Comparison of ENCODE assay signal across 1 cellular context in the genomic region with DNA sequence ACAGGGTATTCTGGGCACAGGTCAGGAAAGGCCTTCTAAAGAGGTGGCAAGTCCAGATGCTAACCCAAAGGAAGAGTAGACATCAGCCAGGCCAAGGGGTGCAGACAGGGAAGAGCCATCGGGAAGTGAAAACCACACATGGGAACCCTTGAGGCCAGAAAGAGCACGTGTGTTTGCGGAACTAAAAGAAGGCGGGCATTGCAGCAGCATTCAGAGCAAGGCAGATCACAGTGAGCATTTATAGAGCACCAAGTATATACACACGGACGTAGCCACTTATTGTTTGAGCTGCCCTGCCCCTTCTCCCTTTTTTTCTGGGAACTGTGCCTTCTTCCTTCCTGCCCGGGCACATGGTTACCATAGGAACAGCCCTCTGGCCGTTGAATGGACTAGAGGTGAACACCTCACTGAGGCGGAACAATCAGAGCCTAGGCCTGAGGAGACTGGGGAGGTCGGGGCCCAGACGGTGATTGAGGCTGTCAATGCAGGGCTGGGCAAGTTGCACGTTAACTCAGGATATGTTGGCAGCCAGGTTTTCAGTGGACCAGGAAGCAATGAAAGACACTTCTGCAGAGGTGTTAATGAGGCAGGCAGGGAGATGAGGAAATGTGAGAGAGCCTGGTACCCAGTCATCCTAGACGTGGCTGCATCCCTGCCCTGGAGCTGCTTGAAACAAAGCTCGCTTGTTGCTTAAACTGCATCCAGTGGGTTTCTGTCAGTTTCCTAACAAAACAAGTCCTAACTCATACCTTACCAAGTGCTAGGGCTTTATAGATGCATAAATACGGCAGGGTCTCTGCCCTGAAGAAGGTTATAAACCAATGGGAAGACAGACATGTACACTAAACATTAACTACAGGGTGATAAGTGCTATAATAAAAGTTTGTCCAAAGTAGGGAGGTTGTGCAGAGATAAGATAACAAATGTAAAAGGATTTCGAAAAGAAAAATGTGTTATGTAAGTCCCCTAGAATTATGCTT.
TF ChIP-seq lines count a peak whose summit lies in the region.

No MANE protein-coding gene starts in this region.

TF ChIP-seq in HepG2, 621 proteins besides CTCF, POLR2A, EP300 and RAD21 (continues in another document):
- TF ChIP-seq ZNF484 (CRISPR knock-in tag; IDR thresholded peaks at IDR 0.05; ENCODE audit: borderline replicate concordance, low read depth) (no peak), TBX3 (IDR thresholded peaks at IDR 0.05; ENCODE audit: borderline replicate concordance) (0 out of 2 replicates have a peak, but pooled peaks have one; percentile 31), CHCHD3 (CRISPR knock-in tag; IDR thresholded peaks at IDR 0.05) (no peak), RFX3 (CRISPR knock-in tag; IDR thresholded peaks at IDR 0.05) (peak; percentile 86), RFX1 (IDR thresholded peaks at IDR 0.05) (peak; percentile 72), ETV5 (CRISPR knock-in tag; IDR thresholded peaks at IDR 0.05; ENCODE audit: borderline replicate concordance) (peak; percentile 50; the same call in 1 of the 2 replicates), ZNF780A (CRISPR knock-in tag; IDR thresholded peaks at IDR 0.05) (no peak), NFYB (CRISPR knock-in tag; IDR thresholded peaks at IDR 0.05) (peak; percentile 90), ZNF660 (CRISPR knock-in tag; IDR thresholded peaks at IDR 0.05; ENCODE audit: borderline replicate concordance, low read depth) (no peak), HNRNPH1 (optimal IDR thresholded peaks at IDR 0.05; ENCODE audit: low read depth, low read length) (no peak), SATB2 (CRISPR knock-in tag; IDR thresholded peaks at IDR 0.05) (no peak), ZNF24 (IDR thresholded peaks at IDR 0.05) (no peak), NR2C2 (CRISPR knock-in tag; IDR thresholded peaks at IDR 0.05; ENCODE audit: borderline replicate concordance) (no peak), GZF1 (CRISPR knock-in tag; IDR thresholded peaks at IDR 0.05) (peak; percentile 97), RFX5 (IDR thresholded peaks at IDR 0.05; ENCODE audit: low read depth, low read length) (no peak), ZNF20 (CRISPR knock-in tag; IDR thresholded peaks at IDR 0.05) (no peak), ELF1 (CRISPR knock-in tag; IDR thresholded peaks at IDR 0.05) (0 out of 2 replicates have a peak, but pooled peaks have one; percentile 42), ELF4 (CRISPR knock-in tag; IDR thresholded peaks at IDR 0.05; ENCODE audit: borderline replicate concordance) (no peak), SNAI1 (CRISPR knock-in tag; IDR thresholded peaks at IDR 0.05; ENCODE audit: borderline replicate concordance) (no peak), MXI1 (IDR thresholded peaks at IDR 0.05; ENCODE audit: borderline replicate concordance, low read depth, low read length) (peak; percentile 19; the same call in 1 of the 3 replicates), HDAC2 (CRISPR knock-in tag; IDR thresholded peaks at IDR 0.05) (0 out of 2 replicates have a peak, but pooled peaks have one; percentile 8), CEBPG (CRISPR knock-in tag; IDR thresholded peaks at IDR 0.05) (peak; percentile 15; the same call in 1 of the 2 replicates), NFYC (CRISPR knock-in tag; IDR thresholded peaks at IDR 0.05) (peak; percentile 85), SP2 (CRISPR knock-in tag; IDR thresholded peaks at IDR 0.05) (peak; percentile 68), YEATS2 (CRISPR knock-in tag; IDR thresholded peaks at IDR 0.05; ENCODE audit: borderline replicate concordance) (peak; percentile 34; the same call in 1 of the 2 replicates), MAZ (IDR thresholded peaks at IDR 0.05; ENCODE audit: borderline replicate concordance, low read depth, low read length) (no peak), MAZ (CRISPR knock-in tag; IDR thresholded peaks at IDR 0.05; ENCODE audit: low read depth) (0 out of 2 replicates have a peak, but pooled peaks have one; percentile 26), ZNF772 (CRISPR knock-in tag; IDR thresholded peaks at IDR 0.05) (no peak), ZNF12 (CRISPR knock-in tag; IDR thresholded peaks at IDR 0.05) (no peak), ARHGAP35 (CRISPR knock-in tag; IDR thresholded peaks at IDR 0.05; ENCODE audit: borderline replicate concordance) (no peak), PITX1 (CRISPR knock-in tag; IDR thresholded peaks at IDR 0.05) (no peak), HMGA1 (CRISPR knock-in tag; conservative IDR thresholded peaks at IDR 0.05) (no peak), ZNF234 (CRISPR knock-in tag; conservative IDR thresholded peaks at IDR 0.05) (no peak), ZFX (CRISPR knock-in tag; IDR thresholded peaks at IDR 0.05; ENCODE audit: low read depth) (0 out of 2 replicates have a peak, but pooled peaks have one; percentile 22), SP1 (IDR thresholded peaks at IDR 0.05) (no peak), SP1 (CRISPR knock-in tag; IDR thresholded peaks at IDR 0.05) (no peak), MED1 (CRISPR knock-in tag; IDR thresholded peaks at IDR 0.05) (no peak), ZNF777 (CRISPR knock-in tag; IDR thresholded peaks at IDR 0.05) (no peak), ZNF33B (CRISPR knock-in tag; IDR thresholded peaks at IDR 0.05) (no peak)
- TF ChIP-seq, protein P1, sequence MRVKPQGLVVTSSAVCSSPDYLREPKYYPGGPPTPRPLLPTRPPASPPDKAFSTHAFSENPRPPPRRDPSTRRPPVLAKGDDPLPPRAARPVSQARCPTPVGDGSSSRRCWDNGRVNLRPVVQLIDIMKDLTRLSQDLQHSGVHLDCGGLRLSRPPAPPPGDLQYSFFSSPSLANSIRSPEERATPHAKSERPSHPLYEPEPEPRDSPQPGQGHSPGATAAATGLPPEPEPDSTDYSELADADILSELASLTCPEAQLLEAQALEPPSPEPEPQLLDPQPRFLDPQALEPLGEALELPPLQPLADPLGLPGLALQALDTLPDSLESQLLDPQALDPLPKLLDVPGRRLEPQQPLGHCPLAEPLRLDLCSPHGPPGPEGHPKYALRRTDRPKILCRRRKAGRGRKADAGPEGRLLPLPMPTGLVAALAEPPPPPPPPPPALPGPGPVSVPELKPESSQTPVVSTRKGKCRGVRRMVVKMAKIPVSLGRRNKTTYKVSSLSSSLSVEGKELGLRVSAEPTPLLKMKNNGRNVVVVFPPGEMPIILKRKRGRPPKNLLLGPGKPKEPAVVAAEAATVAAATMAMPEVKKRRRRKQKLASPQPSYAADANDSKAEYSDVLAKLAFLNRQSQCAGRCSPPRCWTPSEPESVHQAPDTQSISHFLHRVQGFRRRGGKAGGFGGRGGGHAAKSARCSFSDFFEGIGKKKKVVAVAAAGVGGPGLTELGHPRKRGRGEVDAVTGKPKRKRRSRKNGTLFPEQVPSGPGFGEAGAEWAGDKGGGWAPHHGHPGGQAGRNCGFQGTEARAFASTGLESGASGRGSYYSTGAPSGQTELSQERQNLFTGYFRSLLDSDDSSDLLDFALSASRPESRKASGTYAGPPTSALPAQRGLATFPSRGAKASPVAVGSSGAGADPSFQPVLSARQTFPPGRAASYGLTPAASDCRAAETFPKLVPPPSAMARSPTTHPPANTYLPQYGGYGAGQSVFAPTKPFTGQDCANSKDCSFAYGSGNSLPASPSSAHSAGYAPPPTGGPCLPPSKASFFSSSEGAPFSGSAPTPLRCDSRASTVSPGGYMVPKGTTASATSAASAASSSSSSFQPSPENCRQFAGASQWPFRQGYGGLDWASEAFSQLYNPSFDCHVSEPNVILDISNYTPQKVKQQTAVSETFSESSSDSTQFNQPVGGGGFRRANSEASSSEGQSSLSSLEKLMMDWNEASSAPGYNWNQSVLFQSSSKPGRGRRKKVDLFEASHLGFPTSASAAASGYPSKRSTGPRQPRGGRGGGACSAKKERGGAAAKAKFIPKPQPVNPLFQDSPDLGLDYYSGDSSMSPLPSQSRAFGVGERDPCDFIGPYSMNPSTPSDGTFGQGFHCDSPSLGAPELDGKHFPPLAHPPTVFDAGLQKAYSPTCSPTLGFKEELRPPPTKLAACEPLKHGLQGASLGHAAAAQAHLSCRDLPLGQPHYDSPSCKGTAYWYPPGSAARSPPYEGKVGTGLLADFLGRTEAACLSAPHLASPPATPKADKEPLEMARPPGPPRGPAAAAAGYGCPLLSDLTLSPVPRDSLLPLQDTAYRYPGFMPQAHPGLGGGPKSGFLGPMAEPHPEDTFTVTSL (CRISPR knock-in tag; IDR thresholded peaks at IDR 0.05; ENCODE audit: borderline replicate concordance) = no peak
- TF ChIP-seq, protein P2, sequence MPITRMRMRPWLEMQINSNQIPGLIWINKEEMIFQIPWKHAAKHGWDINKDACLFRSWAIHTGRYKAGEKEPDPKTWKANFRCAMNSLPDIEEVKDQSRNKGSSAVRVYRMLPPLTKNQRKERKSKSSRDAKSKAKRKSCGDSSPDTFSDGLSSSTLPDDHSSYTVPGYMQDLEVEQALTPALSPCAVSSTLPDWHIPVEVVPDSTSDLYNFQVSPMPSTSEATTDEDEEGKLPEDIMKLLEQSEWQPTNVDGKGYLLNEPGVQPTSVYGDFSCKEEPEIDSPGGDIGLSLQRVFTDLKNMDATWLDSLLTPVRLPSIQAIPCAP (CRISPR knock-in tag; IDR thresholded peaks at IDR 0.05; ENCODE audit: low read depth) = no peak
- TF ChIP-seq, protein P3, sequence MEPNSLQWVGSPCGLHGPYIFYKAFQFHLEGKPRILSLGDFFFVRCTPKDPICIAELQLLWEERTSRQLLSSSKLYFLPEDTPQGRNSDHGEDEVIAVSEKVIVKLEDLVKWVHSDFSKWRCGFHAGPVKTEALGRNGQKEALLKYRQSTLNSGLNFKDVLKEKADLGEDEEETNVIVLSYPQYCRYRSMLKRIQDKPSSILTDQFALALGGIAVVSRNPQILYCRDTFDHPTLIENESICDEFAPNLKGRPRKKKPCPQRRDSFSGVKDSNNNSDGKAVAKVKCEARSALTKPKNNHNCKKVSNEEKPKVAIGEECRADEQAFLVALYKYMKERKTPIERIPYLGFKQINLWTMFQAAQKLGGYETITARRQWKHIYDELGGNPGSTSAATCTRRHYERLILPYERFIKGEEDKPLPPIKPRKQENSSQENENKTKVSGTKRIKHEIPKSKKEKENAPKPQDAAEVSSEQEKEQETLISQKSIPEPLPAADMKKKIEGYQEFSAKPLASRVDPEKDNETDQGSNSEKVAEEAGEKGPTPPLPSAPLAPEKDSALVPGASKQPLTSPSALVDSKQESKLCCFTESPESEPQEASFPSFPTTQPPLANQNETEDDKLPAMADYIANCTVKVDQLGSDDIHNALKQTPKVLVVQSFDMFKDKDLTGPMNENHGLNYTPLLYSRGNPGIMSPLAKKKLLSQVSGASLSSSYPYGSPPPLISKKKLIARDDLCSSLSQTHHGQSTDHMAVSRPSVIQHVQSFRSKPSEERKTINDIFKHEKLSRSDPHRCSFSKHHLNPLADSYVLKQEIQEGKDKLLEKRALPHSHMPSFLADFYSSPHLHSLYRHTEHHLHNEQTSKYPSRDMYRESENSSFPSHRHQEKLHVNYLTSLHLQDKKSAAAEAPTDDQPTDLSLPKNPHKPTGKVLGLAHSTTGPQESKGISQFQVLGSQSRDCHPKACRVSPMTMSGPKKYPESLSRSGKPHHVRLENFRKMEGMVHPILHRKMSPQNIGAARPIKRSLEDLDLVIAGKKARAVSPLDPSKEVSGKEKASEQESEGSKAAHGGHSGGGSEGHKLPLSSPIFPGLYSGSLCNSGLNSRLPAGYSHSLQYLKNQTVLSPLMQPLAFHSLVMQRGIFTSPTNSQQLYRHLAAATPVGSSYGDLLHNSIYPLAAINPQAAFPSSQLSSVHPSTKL (CRISPR knock-in tag; IDR thresholded peaks at IDR 0.05) = no peak
- TF ChIP-seq, protein P4, sequence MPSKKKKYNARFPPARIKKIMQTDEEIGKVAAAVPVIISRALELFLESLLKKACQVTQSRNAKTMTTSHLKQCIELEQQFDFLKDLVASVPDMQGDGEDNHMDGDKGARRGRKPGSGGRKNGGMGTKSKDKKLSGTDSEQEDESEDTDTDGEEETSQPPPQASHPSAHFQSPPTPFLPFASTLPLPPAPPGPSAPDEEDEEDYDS (CRISPR knock-in tag; IDR thresholded peaks at IDR 0.05) = peak; percentile 43; the same call in 1 of the 2 replicates
- TF ChIP-seq, protein P5, sequence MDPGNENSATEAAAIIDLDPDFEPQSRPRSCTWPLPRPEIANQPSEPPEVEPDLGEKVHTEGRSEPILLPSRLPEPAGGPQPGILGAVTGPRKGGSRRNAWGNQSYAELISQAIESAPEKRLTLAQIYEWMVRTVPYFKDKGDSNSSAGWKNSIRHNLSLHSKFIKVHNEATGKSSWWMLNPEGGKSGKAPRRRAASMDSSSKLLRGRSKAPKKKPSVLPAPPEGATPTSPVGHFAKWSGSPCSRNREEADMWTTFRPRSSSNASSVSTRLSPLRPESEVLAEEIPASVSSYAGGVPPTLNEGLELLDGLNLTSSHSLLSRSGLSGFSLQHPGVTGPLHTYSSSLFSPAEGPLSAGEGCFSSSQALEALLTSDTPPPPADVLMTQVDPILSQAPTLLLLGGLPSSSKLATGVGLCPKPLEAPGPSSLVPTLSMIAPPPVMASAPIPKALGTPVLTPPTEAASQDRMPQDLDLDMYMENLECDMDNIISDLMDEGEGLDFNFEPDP (CRISPR knock-in tag; conservative IDR thresholded peaks at IDR 0.05) = no peak
- TF ChIP-seq, protein P6, sequence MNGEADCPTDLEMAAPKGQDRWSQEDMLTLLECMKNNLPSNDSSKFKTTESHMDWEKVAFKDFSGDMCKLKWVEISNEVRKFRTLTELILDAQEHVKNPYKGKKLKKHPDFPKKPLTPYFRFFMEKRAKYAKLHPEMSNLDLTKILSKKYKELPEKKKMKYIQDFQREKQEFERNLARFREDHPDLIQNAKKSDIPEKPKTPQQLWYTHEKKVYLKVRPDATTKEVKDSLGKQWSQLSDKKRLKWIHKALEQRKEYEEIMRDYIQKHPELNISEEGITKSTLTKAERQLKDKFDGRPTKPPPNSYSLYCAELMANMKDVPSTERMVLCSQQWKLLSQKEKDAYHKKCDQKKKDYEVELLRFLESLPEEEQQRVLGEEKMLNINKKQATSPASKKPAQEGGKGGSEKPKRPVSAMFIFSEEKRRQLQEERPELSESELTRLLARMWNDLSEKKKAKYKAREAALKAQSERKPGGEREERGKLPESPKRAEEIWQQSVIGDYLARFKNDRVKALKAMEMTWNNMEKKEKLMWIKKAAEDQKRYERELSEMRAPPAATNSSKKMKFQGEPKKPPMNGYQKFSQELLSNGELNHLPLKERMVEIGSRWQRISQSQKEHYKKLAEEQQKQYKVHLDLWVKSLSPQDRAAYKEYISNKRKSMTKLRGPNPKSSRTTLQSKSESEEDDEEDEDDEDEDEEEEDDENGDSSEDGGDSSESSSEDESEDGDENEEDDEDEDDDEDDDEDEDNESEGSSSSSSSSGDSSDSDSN (CRISPR knock-in tag; IDR thresholded peaks at IDR 0.05) = no peak
- TF ChIP-seq, protein P7, sequence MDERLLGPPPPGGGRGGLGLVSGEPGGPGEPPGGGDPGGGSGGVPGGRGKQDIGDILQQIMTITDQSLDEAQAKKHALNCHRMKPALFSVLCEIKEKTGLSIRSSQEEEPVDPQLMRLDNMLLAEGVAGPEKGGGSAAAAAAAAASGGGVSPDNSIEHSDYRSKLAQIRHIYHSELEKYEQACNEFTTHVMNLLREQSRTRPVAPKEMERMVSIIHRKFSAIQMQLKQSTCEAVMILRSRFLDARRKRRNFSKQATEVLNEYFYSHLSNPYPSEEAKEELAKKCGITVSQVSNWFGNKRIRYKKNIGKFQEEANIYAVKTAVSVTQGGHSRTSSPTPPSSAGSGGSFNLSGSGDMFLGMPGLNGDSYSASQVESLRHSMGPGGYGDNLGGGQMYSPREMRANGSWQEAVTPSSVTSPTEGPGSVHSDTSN (CRISPR knock-in tag; IDR thresholded peaks at IDR 0.05) = peak; percentile 86
